Comparison of ENCODE assay signal across 15 cellular contexts in the genomic region with DNA sequence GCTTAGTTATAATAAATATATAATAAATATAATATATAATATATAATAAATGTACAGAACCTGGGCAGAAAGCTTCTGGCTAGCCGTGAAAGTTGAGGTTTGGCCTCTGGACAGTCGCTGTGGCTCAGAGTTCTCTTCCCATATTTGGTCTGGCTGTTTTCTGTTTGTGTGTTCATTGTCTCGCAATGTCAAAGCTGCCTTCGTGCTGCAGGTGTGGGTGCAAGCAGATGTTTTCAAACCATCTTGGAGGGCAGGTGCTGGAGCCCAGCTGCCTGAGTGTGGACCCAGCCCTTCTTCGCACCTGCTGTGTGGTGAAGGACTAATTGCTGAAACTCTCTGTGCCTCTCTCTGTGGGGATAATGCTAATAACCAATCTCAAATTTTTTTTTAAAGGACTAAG. TPM values are rescaled to one million over a fixed set of nuclear protein-coding genes. Genes with fewer than 3 reads are reported as not detected.
A peak's percentile ranks its signal among the peaks of the same experiment; 100 is the strongest.
DNase-seq lines count a peak whose midpoint lies in the region; ATAC-seq, FAIRE-seq and TF ChIP-seq lines count a peak whose summit lies in the region.
"Had no signal": no experiment of that assay in that cellular context is flagged by ENCODE, and none has a peak within 500 bp of the region (broad histone marks: within the 10 kb centered on the region; RNA-seq: fewer than 3 reads in every experiment).

No MANE protein-coding gene starts in this region.

- H3K4me1 ChIP-seq in HepG2 (ENCODE audit: insufficient read depth, low read length): peaks cover 84% of the 10 kb centered on the region
- H3K4me1 ChIP-seq in right lobe of liver: peaks cover 0 to 29% (median 12%) of the 10 kb centered on the region in 4 donors

- POLR2A ChIA-PET in HepG2 (lab: Yijun Ruan, JAX): interaction anchor here (1.7 kb wide), 1 partner anchor 51 kb away, joined by 7 read pairs; no protein-coding TSS in a partner anchor

- no peak overlapping the region for H3K9ac ChIP-seq in HepG2 (ENCODE audit: insufficient read depth, low read depth, low read length)

- no peak for FAIRE-seq in HepG2 (lab: Jason Lieb, UNC)

- peak overlapping the region; percentile 61; the same call in 1 of the 2 replicates for H3K4me2 ChIP-seq in HepG2 (ENCODE audit: low read depth, low read length)

- H3K36me3 ChIP-seq in HepG2 (replicated peaks in 1 of 2; ENCODE audit: control insufficient read depth in 1 of 2, insufficient read depth in 2 of 2, low read length in 2 of 2) (no peaks in the 10 kb centered on the region; a peak in 1 of 5 replicates), right lobe of liver (peaks cover 0 to 2% (median 0%) of the 10 kb centered on the region in 4 donors)

- no peaks in the 10 kb centered on the region for H3K36me3 Mint-ChIP-seq in T-helper 17 cell (ENCODE audit: low read depth)
- peaks cover 0 to 5% of the 10 kb centered on the region in 2 donors for H3K36me3 Mint-ChIP-seq in stimulated activated naive B cell treated with anti-CD40 and anti-IgM and Interleukin-4, amounts not matched to agents 10 μg/mL and 1 μg/mL and 100 μg/mL, for 72 hours
- H3K36me3 Mint-ChIP-seq: immature natural killer cell, natural killer cell had no signal

- H3K27me3 Mint-ChIP-seq in T-helper 17 cell: no peaks in the 10 kb centered on the region
- H3K27me3 Mint-ChIP-seq in stimulated activated naive B cell treated with anti-CD40 and anti-IgM and Interleukin-4, amounts not matched to agents 10 μg/mL and 1 μg/mL and 100 μg/mL, for 72 hours: no peaks in the 10 kb centered on the region

- no peak for DNase-seq in HepG2 (ENCODE audit: low spot score)
- no peak for DNase-seq in right lobe of liver
- peak; percentile 13 for DNase-seq in NCI-H146 treated with DMSO at 0.1 percent for 48 hours (lab: John Stamatoyannopoulos, UW; ENCODE audit: unreplicated experiment)
- DNase-seq in T-helper 17 cell: no peak
- no peak for DNase-seq in stimulated activated naive CD4-positive, alpha-beta T cell (lab: John Stamatoyannopoulos, UW)
- no peak for DNase-seq in stimulated activated naive B cell treated with anti-CD40 and anti-IgM and Interleukin-4, amounts not matched to agents 10 μg/mL and 1 μg/mL and 100 μg/mL, for 72 hours
- DNase-seq: activated naive CD4-positive, alpha-beta T cell treated with Interleukin-2 at 50 U/mL for 16 hours; cortex of kidney; DMS153; immature natural killer cell; natural killer cell; NCI-H1930 had no signal

- no peak for TF ChIP-seq EP300 in HepG2 (IDR thresholded peaks at IDR 0.05; ENCODE audit: low read depth in 2 of 2, low read length in 2 of 2)
- TF ChIP-seq EP300 in HepG2 (CRISPR knock-in tag; IDR thresholded peaks at IDR 0.05; ENCODE audit: borderline replicate concordance): no peak

- H3K4me1 Mint-ChIP-seq in T-helper 17 cell: peaks cover 21% of the 10 kb centered on the region
- peaks cover 49 to 70% of the 10 kb centered on the region in 2 donors for H3K4me1 Mint-ChIP-seq in stimulated activated naive B cell treated with anti-CD40 and anti-IgM and Interleukin-4, amounts not matched to agents 10 μg/mL and 1 μg/mL and 100 μg/mL, for 72 hours

- no peak for TF ChIP-seq RAD21 in HepG2 (CRISPR knock-in tag; IDR thresholded peaks at IDR 0.05)

- CTCF ChIA-PET in HepG2 (lab: Yijun Ruan, JAX; ENCODE audit: low intra/inter-chr PET ratio, low total read pairs): no interaction called here

- H2AFZ ChIP-seq in HepG2 (ENCODE audit: low read length): no peak overlapping the region

- no peaks in the 10 kb centered on the region for H3K27me3 ChIP-seq in HepG2 (ENCODE audit: control insufficient read depth in 1 of 2, insufficient read depth in 2 of 2, low read length in 2 of 2)
- H3K27me3 ChIP-seq in right lobe of liver: no peaks in the 10 kb centered on the region

- peak overlapping the region in 1 of 3 experiments; percentile 20; a peak in 1 of 6 replicates for H3K4me3 ChIP-seq in HepG2 (replicated peaks in 1 of 3; ENCODE audit: insufficient read depth in 1 of 3, low read depth in 2 of 3, low read length in 3 of 3)
- H3K4me3 ChIP-seq in right lobe of liver: no peak overlapping the region
- H3K4me3 ChIP-seq: lung had no signal

- intact Hi-C loops in HepG2 (cut with micrococcal nuclease; ENCODE audit: unreplicated experiment): loop anchor here (10.0 kb wide), 1 partner anchor 75 kb away; no protein-coding TSS in a partner anchor
- intact Hi-C loops in right lobe of liver (cut with DNase I): loop anchor here in 1 of 2 donors (10.0 kb wide), 1 partner anchor 75 kb away; no protein-coding TSS in a partner anchor

- H3K27ac Mint-ChIP-seq in T-helper 17 cell: peak overlapping the region; percentile 89
- no peak overlapping the region for H3K27ac Mint-ChIP-seq in stimulated activated naive B cell treated with anti-CD40 and anti-IgM and Interleukin-4, amounts not matched to agents 10 μg/mL and 1 μg/mL and 100 μg/mL, for 72 hours

- 17% methylated on average over 5 of the region's 5 CpGs for WGBS in HepG2 (ENCODE audit: low lambda C conversion rate)
- 53% methylated on average over 5 of the region's 5 CpGs for WGBS in right lobe of liver (ENCODE audit: insufficient coverage, low coverage, low lambda C conversion rate, missing lambda C conversion rate)

- no peak for ATAC-seq in HepG2
- no peak for ATAC-seq in right lobe of liver
- no peak for ATAC-seq in T-helper 17 cell
- ATAC-seq in HG03521 (IDR thresholded peaks at IDR 0.05; ENCODE audit: unreplicated experiment): no peak
- no peak for ATAC-seq in stimulated activated naive B cell treated with anti-CD40 and anti-IgM and Interleukin-4, amounts not matched to agents 10 μg/mL and 1 μg/mL and 100 μg/mL, for 72 hours (replicated peaks)
- no peak for ATAC-seq in GM19455 (IDR thresholded peaks at IDR 0.05; ENCODE audit: unreplicated experiment)
- ATAC-seq: natural killer cell had no signal

- no peaks in the 10 kb centered on the region for H4K20me1 ChIP-seq in HepG2 (ENCODE audit: insufficient read depth, low read length)

- no peak for TF ChIP-seq CTCF in HepG2 (CRISPR knock-in tag; IDR thresholded peaks at IDR 0.05)
- TF ChIP-seq CTCF in right lobe of liver (IDR thresholded peaks at IDR 0.05): no peak

- no TSS peak for BruUV-seq in HepG2 (replicated peaks; lab: Mats Ljungman, UMichigan)

- peaks cover 12% of the 10 kb centered on the region for H3K79me2 ChIP-seq in HepG2 (ENCODE audit: insufficient read depth, low read length)

- H3K27ac ChIP-seq in HepG2 (ENCODE audit: extremely low read length, insufficient read depth, low read length) (no peak overlapping the region), right lobe of liver (no peak overlapping the region)

- H3K9me3 ChIP-seq in HepG2 (ENCODE audit: low read length): no peaks in the 10 kb centered on the region
- no peaks in the 10 kb centered on the region for H3K9me3 ChIP-seq in right lobe of liver
- H3K9me3 ChIP-seq in T-helper 17 cell (ENCODE audit: control insufficient read depth, low read length, poor library complexity, severe bottlenecking): no peaks in the 10 kb centered on the region

- in situ Hi-C loops in HepG2 (cut with HindIII; ENCODE audit: extremely low pct_ligation_motif_present, low pct_unique_long_range_greater_than_20kb): no loop called here

- H3K4me3 Mint-ChIP-seq in T-helper 17 cell: no peak overlapping the region
- H3K4me3 Mint-ChIP-seq in stimulated activated naive B cell treated with anti-CD40 and anti-IgM and Interleukin-4, amounts not matched to agents 10 μg/mL and 1 μg/mL and 100 μg/mL, for 72 hours: no peak overlapping the region

- no peaks in the 10 kb centered on the region for H3K9me3 Mint-ChIP-seq in stimulated activated naive B cell treated with anti-CD40 and anti-IgM and Interleukin-4, amounts not matched to agents 10 μg/mL and 1 μg/mL and 100 μg/mL, for 72 hours
- H3K9me3 Mint-ChIP-seq: immature natural killer cell, natural killer cell had no signal

- no peak for TF ChIP-seq POLR2A in HepG2 (IDR thresholded peaks at IDR 0.05; ENCODE audit: insufficient read depth in 1 of 2, low read depth in 2 of 2, low read length in 2 of 2)
- TF ChIP-seq POLR2A in right lobe of liver (IDR thresholded peaks at IDR 0.05): no peak

RNA-seq across cellular contexts. Expression of a gene that starts 3.6 kb away (rescaled TPM):
- total RNA-seq in HepG2 (2016; rRNA removed; fragmentation: Illumina TruSeq; extraction: Trizol) (11.7 and 15.8 TPM in 2 replicates), right lobe of liver (100 to 1,000 TPM in 1 of 6 experiments, 10 to 100 TPM in 5; 16.6 to 137 (median 23.2) TPM), T-helper 17 cell (10 to 100 TPM; 22.0 to 26.0 TPM)
- total RNA-seq in HepG2 (2016; cell fraction: cytosol; rRNA removed; fragmentation: Illumina TruSeq; extraction: Trizol; ENCODE audit: low read depth): 8.0 and 9.1 TPM in 2 replicates
- total RNA-seq in HepG2 (2016; cell fraction: insoluble cytoplasmic fraction; rRNA removed; fragmentation: Illumina TruSeq; extraction: Trizol): 11.9 and 14.9 TPM in 2 replicates
- total RNA-seq in HepG2 (2016; cell fraction: membrane; rRNA removed; fragmentation: Illumina TruSeq; extraction: Trizol): 9.8 and 11.8 TPM in 2 replicates
- 6.6 and 7.1 TPM in 2 replicates for total RNA-seq in HepG2 (2016; cell fraction: nucleus; rRNA removed; fragmentation: Illumina TruSeq; extraction: Trizol)
- 94.1 and 110 TPM in 2 replicates for polyA plus RNA-seq in HepG2 (2011; rRNA removed)
- 129 and 137 TPM in 2 replicates for polyA plus RNA-seq in HepG2 (2011; cell fraction: cytosol; rRNA removed)
- polyA plus RNA-seq in HepG2 (2011; cell fraction: nucleus; rRNA removed): 53.4 and 59.2 TPM in 2 replicates
- 58.7 and 69.9 TPM in 2 replicates for polyA plus RNA-seq in HepG2 (2012)
- 34.3 and 43.0 TPM in 2 replicates for polyA plus RNA-seq in HepG2 (2016; cell fraction: cytosol; fragmentation: Illumina TruSeq; extraction: Trizol; ENCODE audit: low read depth)
- polyA plus RNA-seq in HepG2 (2016; cell fraction: insoluble cytoplasmic fraction; fragmentation: Illumina TruSeq; extraction: Trizol; ENCODE audit: low read depth): 53.0 and 57.2 TPM in 2 replicates
- polyA plus RNA-seq in HepG2 (2016; cell fraction: membrane; fragmentation: Illumina TruSeq; extraction: Trizol; ENCODE audit: low read depth): 32.8 and 40.2 TPM in 2 replicates
- 34.9 and 36.2 TPM in 2 replicates for polyA plus RNA-seq in HepG2 (2016; cell fraction: nucleus; fragmentation: Illumina TruSeq; extraction: Trizol; ENCODE audit: insufficient read depth, low read depth)
- 37.2 and 51.7 TPM in 2 replicates for polyA minus RNA-seq in HepG2 (2011; rRNA and poly(A)+ RNA removed; ENCODE audit: low replicate concordance)
- polyA minus RNA-seq in HepG2 (2011; cell fraction: cytosol; rRNA and poly(A)+ RNA removed): 24.0 and 25.6 TPM in 2 replicates
- polyA minus RNA-seq in HepG2 (2011; cell fraction: nucleus; rRNA and poly(A)+ RNA removed): 9.0 and 15.4 TPM in 2 replicates

RNA-seq across cellular contexts. Expression of a gene that starts 9.7 kb away (rescaled TPM):
- 24.6 and 35.1 TPM in 2 replicates for total RNA-seq in HepG2 (2016; rRNA removed; fragmentation: Illumina TruSeq; extraction: Trizol)
- total RNA-seq in HepG2 (2016; cell fraction: cytosol; rRNA removed; fragmentation: Illumina TruSeq; extraction: Trizol; ENCODE audit: low read depth): 16.9 and 17.1 TPM in 2 replicates
- 24.1 and 32.9 TPM in 2 replicates for total RNA-seq in HepG2 (2016; cell fraction: insoluble cytoplasmic fraction; rRNA removed; fragmentation: Illumina TruSeq; extraction: Trizol)
- total RNA-seq in HepG2 (2016; cell fraction: membrane; rRNA removed; fragmentation: Illumina TruSeq; extraction: Trizol): 10.3 and 11.2 TPM in 2 replicates
- total RNA-seq in HepG2 (2016; cell fraction: nucleus; rRNA removed; fragmentation: Illumina TruSeq; extraction: Trizol): 29.9 and 34.8 TPM in 2 replicates
- 20.1 and 22.2 TPM in 2 replicates for polyA plus RNA-seq in HepG2 (2011; rRNA removed)
- 11.2 and 11.3 TPM in 2 replicates for polyA plus RNA-seq in HepG2 (2011; cell fraction: cytosol; rRNA removed)
- 110 and 114 TPM in 2 replicates for polyA plus RNA-seq in HepG2 (2011; cell fraction: nucleus; rRNA removed)
- polyA plus RNA-seq in HepG2 (2012): 22.7 and 27.0 TPM in 2 replicates
- polyA plus RNA-seq in HepG2 (2016; cell fraction: cytosol; fragmentation: Illumina TruSeq; extraction: Trizol; ENCODE audit: low read depth): 3.0 and 3.7 TPM in 2 replicates
- polyA plus RNA-seq in HepG2 (2016; cell fraction: insoluble cytoplasmic fraction; fragmentation: Illumina TruSeq; extraction: Trizol; ENCODE audit: low read depth): 25.7 and 32.8 TPM in 2 replicates
- polyA plus RNA-seq in HepG2 (2016; cell fraction: membrane; fragmentation: Illumina TruSeq; extraction: Trizol; ENCODE audit: low read depth): 4.3 and 6.1 TPM in 2 replicates
- polyA plus RNA-seq in HepG2 (2016; cell fraction: nucleus; fragmentation: Illumina TruSeq; extraction: Trizol; ENCODE audit: insufficient read depth, low read depth): 70.6 and 74.1 TPM in 2 replicates
- polyA minus RNA-seq in HepG2 (2011; rRNA and poly(A)+ RNA removed; ENCODE audit: low replicate concordance): 9.8 and 26.9 TPM in 2 replicates
- 5.9 and 9.7 TPM in 2 replicates for polyA minus RNA-seq in HepG2 (2011; cell fraction: cytosol; rRNA and poly(A)+ RNA removed)
- 27.0 and 37.2 TPM in 2 replicates for polyA minus RNA-seq in HepG2 (2011; cell fraction: nucleus; rRNA and poly(A)+ RNA removed)
- total RNA-seq in right lobe of liver: 10 to 100 TPM in 4 of 6 experiments, 1 to 10 TPM in 2; 8.8 to 25.1 (median 12.9) TPM
- total RNA-seq in T-helper 17 cell: 10 to 100 TPM; 20.5 to 23.2 TPM
